Comparison of ENCODE assay signal across 1 cellular context in genomic region chr16:57988929-57989328, GRCh38.
TF ChIP-seq lines count a peak whose summit lies in the region.

No MANE protein-coding gene starts in this region.

TF ChIP-seq in GM12878, 131 proteins besides CTCF, POLR2A, EP300 and RAD21:
- TF ChIP-seq WRNIP1 (IDR thresholded peaks at IDR 0.05; ENCODE audit: borderline replicate concordance, low read depth, low read length), result no peak
- TF ChIP-seq ETV6 (conservative IDR thresholded peaks at IDR 0.05 in 1 of 2, IDR thresholded peaks at IDR 0.05 in 1 of 2; ENCODE audit: borderline replicate concordance in 1 of 2, low read depth in 1 of 2), result no peak
- no peak for TF ChIP-seq PRDM15 (CRISPR knock-in tag; IDR thresholded peaks at IDR 0.05)
- no peak for TF ChIP-seq ZZZ3 (IDR thresholded peaks at IDR 0.05; ENCODE audit: control insufficient read depth, insufficient read length, low read depth)
- no peak for TF ChIP-seq CHD2 (IDR thresholded peaks at IDR 0.05; ENCODE audit: borderline replicate concordance, low read depth, low read length)
- no peak for TF ChIP-seq MLLT1 (IDR thresholded peaks at IDR 0.05)
- no peak for TF ChIP-seq SMAD5 (IDR thresholded peaks at IDR 0.05; ENCODE audit: low read depth)
- no peak for TF ChIP-seq MYB (IDR thresholded peaks at IDR 0.05; ENCODE audit: borderline replicate concordance, low read depth, low read length)
- TF ChIP-seq ZBED1 (IDR thresholded peaks at IDR 0.05; ENCODE audit: borderline replicate concordance), result no peak
